Comparison of ENCODE assay signal across 1 cellular context in the genomic region with DNA sequence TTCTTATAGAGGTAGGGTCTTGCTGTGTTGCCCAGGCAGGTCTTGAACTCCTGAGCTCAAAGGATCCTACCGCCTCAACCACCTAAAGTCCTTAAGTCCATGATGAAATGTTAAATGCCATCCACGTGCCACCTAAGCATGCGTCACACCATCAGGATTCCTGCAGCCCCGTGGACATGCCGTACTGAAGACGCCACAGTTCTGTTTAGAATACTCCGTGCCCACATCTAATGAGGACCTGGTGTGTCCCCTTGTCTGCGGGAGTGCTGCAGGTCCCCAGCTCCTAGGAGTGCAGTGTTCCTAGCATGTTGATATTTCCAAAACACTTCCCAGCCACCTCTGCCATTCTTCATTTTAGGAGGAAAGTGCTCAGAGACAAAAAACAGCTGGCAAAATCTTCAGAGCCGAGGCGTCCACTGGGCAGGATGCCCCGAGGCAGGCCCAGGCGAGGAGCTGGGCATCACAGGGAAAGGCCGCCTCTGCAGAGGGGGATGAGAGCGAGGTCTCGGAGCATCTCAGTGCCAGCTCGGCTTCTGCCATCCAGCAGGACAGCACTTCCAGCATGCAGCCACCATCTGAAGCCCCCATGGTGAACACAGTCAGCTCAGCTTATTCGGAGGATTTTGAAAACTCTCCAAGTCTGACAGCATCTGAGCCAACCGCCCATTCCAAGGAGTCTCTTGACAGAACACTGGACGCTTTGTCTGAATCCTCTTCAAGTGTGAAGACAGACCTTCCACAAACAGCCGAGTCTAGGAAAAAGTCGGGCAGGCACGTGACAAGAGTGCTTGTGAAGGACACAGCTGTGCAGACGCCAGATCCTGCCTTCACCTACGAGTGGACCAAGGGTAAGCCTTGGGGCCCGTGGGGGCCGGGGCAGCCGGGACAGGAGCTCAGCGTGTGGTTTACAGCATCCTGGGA.
TF ChIP-seq lines count a peak whose summit lies in the region.

No MANE protein-coding gene starts in this region.

TF ChIP-seq in GM23338, 12 proteins besides CTCF, POLR2A, EP300 and RAD21 (continued from another document):
- TF ChIP-seq, protein P1, sequence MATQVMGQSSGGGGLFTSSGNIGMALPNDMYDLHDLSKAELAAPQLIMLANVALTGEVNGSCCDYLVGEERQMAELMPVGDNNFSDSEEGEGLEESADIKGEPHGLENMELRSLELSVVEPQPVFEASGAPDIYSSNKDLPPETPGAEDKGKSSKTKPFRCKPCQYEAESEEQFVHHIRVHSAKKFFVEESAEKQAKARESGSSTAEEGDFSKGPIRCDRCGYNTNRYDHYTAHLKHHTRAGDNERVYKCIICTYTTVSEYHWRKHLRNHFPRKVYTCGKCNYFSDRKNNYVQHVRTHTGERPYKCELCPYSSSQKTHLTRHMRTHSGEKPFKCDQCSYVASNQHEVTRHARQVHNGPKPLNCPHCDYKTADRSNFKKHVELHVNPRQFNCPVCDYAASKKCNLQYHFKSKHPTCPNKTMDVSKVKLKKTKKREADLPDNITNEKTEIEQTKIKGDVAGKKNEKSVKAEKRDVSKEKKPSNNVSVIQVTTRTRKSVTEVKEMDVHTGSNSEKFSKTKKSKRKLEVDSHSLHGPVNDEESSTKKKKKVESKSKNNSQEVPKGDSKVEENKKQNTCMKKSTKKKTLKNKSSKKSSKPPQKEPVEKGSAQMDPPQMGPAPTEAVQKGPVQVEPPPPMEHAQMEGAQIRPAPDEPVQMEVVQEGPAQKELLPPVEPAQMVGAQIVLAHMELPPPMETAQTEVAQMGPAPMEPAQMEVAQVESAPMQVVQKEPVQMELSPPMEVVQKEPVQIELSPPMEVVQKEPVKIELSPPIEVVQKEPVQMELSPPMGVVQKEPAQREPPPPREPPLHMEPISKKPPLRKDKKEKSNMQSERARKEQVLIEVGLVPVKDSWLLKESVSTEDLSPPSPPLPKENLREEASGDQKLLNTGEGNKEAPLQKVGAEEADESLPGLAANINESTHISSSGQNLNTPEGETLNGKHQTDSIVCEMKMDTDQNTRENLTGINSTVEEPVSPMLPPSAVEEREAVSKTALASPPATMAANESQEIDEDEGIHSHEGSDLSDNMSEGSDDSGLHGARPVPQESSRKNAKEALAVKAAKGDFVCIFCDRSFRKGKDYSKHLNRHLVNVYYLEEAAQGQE (IDR thresholded peaks at IDR 0.05; ENCODE audit: unreplicated experiment) = no peak
- TF ChIP-seq ZNF331 (CRISPR knock-in tag; IDR thresholded peaks at IDR 0.05; ENCODE audit: low read depth) = no peak
